8 cellular contexts compared by ENCODE assay signal in genomic region chr17:61928101-61928436, GRCh38. TPM values are rescaled to one million over a fixed set of nuclear protein-coding genes. Genes with fewer than 3 reads are reported as not detected.
DNase-seq lines count a peak whose midpoint lies in the region; ATAC-seq and TF ChIP-seq lines count a peak whose summit lies in the region.

No MANE protein-coding gene starts in this region.

- no peak for TF ChIP-seq CTCF in WTC11 (IDR thresholded peaks at IDR 0.05)

- DNase-seq in activated T-cell treated with anti-CD3 and anti-CD28 coated beads, Interleukin-2, amount 50 U/mL, for 24 hours = no peak
- no peak for DNase-seq in activated T-cell treated with anti-CD3 and anti-CD28 coated beads, Interleukin-2, amount 50 U/mL, for 48 hours
- DNase-seq in WTC11 (ENCODE audit: low spot score) (no peak), NCI-H524 (lab: John Stamatoyannopoulos, UW) (no peak), HuH-7 (ENCODE audit: low spot score) (no peak)

- peaks cover 2% of the 10 kb centered on the region for H3K4me1 ChIP-seq in thymus (ENCODE audit: control insufficient read depth, insufficient read depth, low read length)

- peaks cover 40% of the 10 kb centered on the region for H3K36me3 Mint-ChIP-seq in activated T-cell treated with anti-CD3 and anti-CD28 coated beads, Interleukin-2, amount 50 U/mL, for 24 hours (ENCODE audit: low read depth)
- H3K36me3 Mint-ChIP-seq in WTC11 = peaks cover 23% of the 10 kb centered on the region

- H3K27ac ChIP-seq in thymus (ENCODE audit: low read depth) = peak overlapping the region; percentile 78

- WGBS in thymus = 56% methylated on average over 4 of the region's 4 CpGs

- POLR2A ChIA-PET in WTC11 (lab: Charles Lee) = no interaction called here

- H3K36me3 ChIP-seq in thymus (ENCODE audit: control insufficient read depth, insufficient read depth) = no peaks in the 10 kb centered on the region

- H3K27me3 ChIP-seq in thymus (ENCODE audit: control insufficient read depth, insufficient read depth) = no peaks in the 10 kb centered on the region

- H3K27ac Mint-ChIP-seq in activated T-cell treated with anti-CD3 and anti-CD28 coated beads, Interleukin-2, amount 50 U/mL, for 24 hours = peak overlapping the region; percentile 94
- peak overlapping the region; percentile 72 for H3K27ac Mint-ChIP-seq in WTC11

- peak overlapping the region; percentile 90; the same call in 1 of the 2 replicates for H3K4me3 ChIP-seq in iPS-18c (ENCODE audit: insufficient read depth, low read depth, low read length)
- H3K4me3 ChIP-seq in thymus (ENCODE audit: low read length) = peak overlapping the region; percentile 69

- no peak for TF ChIP-seq POLR2A in GM18505 (IDR thresholded peaks at IDR 0.05; ENCODE audit: borderline replicate concordance, extremely low read depth, insufficient read depth, insufficient read length)

- peaks cover 19% of the 10 kb centered on the region for H3K4me1 Mint-ChIP-seq in activated T-cell treated with anti-CD3 and anti-CD28 coated beads, Interleukin-2, amount 50 U/mL, for 24 hours (ENCODE audit: low read depth)
- H3K4me1 Mint-ChIP-seq in WTC11 = peaks cover 11% of the 10 kb centered on the region

- peaks cover 3% of the 10 kb centered on the region for H3K27me3 Mint-ChIP-seq in activated T-cell treated with anti-CD3 and anti-CD28 coated beads, Interleukin-2, amount 50 U/mL, for 24 hours
- H3K27me3 Mint-ChIP-seq in WTC11 (ENCODE audit: low read depth) = no peaks in the 10 kb centered on the region; the same call in 1 of the 2 replicates

- ATAC-seq in WTC11 (no peak), GM18505 (IDR thresholded peaks at IDR 0.05; ENCODE audit: unreplicated experiment) (no peak)

- CTCF ChIA-PET in WTC11 (lab: Charles Lee) = no interaction called here

- H3K9me3 ChIP-seq in iPS-18c (ENCODE audit: control insufficient read depth, insufficient read depth, low read length) (no peaks in the 10 kb centered on the region), thymus (ENCODE audit: control insufficient read depth) (no peaks in the 10 kb centered on the region)

- peak overlapping the region; percentile 87 for H3K4me3 Mint-ChIP-seq in activated T-cell treated with anti-CD3 and anti-CD28 coated beads, Interleukin-2, amount 50 U/mL, for 24 hours
- H3K4me3 Mint-ChIP-seq in WTC11 = peak overlapping the region; percentile 86

- H3K9me3 Mint-ChIP-seq in activated T-cell treated with anti-CD3 and anti-CD28 coated beads, Interleukin-2, amount 50 U/mL, for 24 hours = no peaks in the 10 kb centered on the region
- H3K9me3 Mint-ChIP-seq in WTC11 = no peaks in the 10 kb centered on the region

TF ChIP-seq in WTC11, 78 proteins besides CTCF, POLR2A, EP300 and RAD21:
- no peak for TF ChIP-seq FOXJ3 (CRISPR knock-in tag; IDR thresholded peaks at IDR 0.05; ENCODE audit: borderline replicate concordance)
- TF ChIP-seq MYBL2 (CRISPR knock-in tag; IDR thresholded peaks at IDR 0.05) = 0 out of 2 replicates have a peak, but pooled peaks have one; percentile 0

RNA-seq across cellular contexts. Expression of gene INTS2, which starts 0.3 kb away (rescaled TPM):
- 24.1 to 24.9 TPM (median 24.3 TPM) in 3 replicates for total RNA-seq in WTC11 (2021)
- 3.9 TPM for polyA plus RNA-seq in thymus
